Comparison of ENCODE assay signal across 8 cellular contexts in the genomic region with DNA sequence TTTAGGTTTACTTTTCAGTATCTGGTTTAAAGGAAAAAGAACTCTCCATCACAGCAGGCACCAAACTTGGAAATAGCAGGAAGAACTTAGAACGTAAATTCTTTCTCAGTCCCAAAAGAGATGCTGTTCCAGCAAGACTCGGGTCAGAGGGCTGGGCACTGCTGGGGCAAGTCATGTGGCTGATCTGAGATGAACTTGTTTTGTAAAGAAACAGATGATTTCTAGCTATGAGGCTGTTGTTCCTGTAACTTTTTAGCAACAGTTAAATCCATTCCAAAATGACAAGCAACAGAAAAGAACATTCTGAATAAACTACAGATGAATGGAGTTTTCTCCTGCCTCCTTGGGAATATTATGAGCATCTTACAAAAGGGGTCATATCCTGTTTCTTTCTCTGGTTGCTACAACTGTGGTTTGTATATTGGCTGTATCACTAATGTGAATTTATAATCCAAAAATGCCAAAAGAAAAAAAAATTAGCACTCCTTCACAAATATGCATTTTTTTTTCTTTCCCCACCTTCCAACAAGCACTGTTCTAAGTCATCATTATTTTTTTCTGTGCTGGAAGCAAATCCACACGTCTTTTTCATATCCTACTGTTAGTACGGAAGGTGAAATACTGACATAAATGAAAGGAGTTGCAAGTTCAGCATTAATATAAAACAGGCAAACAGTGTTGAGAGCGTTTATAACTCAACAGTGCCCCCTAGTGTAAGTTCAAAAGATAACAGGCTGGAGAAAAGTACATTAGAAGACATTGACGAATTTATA. TPM values are rescaled to one million over a fixed set of nuclear protein-coding genes. Genes with fewer than 3 reads are reported as not detected.
DNase-seq lines count a peak whose midpoint lies in the region; ATAC-seq, FAIRE-seq and TF ChIP-seq lines count a peak whose summit lies in the region.

No MANE protein-coding gene starts in this region.

- H4K20me1 ChIP-seq in mammary epithelial cell (ENCODE audit: insufficient read depth, low read length) (no peaks in the 10 kb centered on the region), keratinocyte (ENCODE audit: control insufficient read depth, extremely low read depth, insufficient read depth, low read length) (no peaks in the 10 kb centered on the region)

- H2AFZ ChIP-seq in mammary epithelial cell (ENCODE audit: low read depth, low read length) (peak overlapping the region; percentile 49), keratinocyte (ENCODE audit: control insufficient read depth, low read length) (peak overlapping the region; percentile 33)

- H3K9me3 ChIP-seq in mammary epithelial cell (replicated peaks; ENCODE audit: insufficient read depth, low read length), result no peaks in the 10 kb centered on the region
- H3K9me3 ChIP-seq in keratinocyte (ENCODE audit: control insufficient read depth, low read depth, low read length), result no peaks in the 10 kb centered on the region

- H3K4me2 ChIP-seq in mammary epithelial cell (ENCODE audit: insufficient read depth, low read depth, low read length) (peak overlapping the region; percentile 41), keratinocyte (ENCODE audit: control insufficient read depth, extremely low read depth, insufficient read depth, low read depth, low read length) (peak overlapping the region; percentile 25)

- DNase-seq in DMS153 treated with DMSO at 0.1 percent for 48 hours (lab: John Stamatoyannopoulos, UW; ENCODE audit: unreplicated experiment) (peak; percentile 64), HFFc6 (peak; percentile 64), NCI-H69 (lab: John Stamatoyannopoulos, UW) (peak; percentile 47), mammary epithelial cell (peak; percentile 39), keratinocyte (ENCODE audit: low read depth, low spot score) (no peak), stromal cell of bone marrow (ENCODE audit: low read depth) (peak; percentile 73), activated T-cell treated with anti-CD3 and anti-CD28 coated beads for 4 hours (no peak)

- H3K27me3 Mint-ChIP-seq in HFFc6 (ENCODE audit: insufficient read depth), result no peaks in the 10 kb centered on the region

- peak overlapping the region; percentile 87 for H3K27ac Mint-ChIP-seq in HFFc6

- H3K4me1 Mint-ChIP-seq in HFFc6 (ENCODE audit: low read depth), result peaks cover 48% of the 10 kb centered on the region

- H3K9ac ChIP-seq in mammary epithelial cell (ENCODE audit: insufficient read depth, low read length), result no peak overlapping the region
- H3K9ac ChIP-seq in keratinocyte (ENCODE audit: control insufficient read depth, extremely low read depth, insufficient read depth, low read length), result no peak overlapping the region

- H3K27ac ChIP-seq in mammary epithelial cell (ENCODE audit: insufficient read depth, low read depth, low read length), result no peak overlapping the region
- H3K27ac ChIP-seq in keratinocyte (ENCODE audit: control insufficient read depth, insufficient read depth, low read length), result no peak overlapping the region

- FAIRE-seq in keratinocyte (lab: Jason Lieb, UNC), result peak; percentile 17

- H3K36me3 ChIP-seq in mammary epithelial cell (ENCODE audit: insufficient read depth, low read length), result no peaks in the 10 kb centered on the region
- no peaks in the 10 kb centered on the region for H3K36me3 ChIP-seq in keratinocyte (ENCODE audit: control insufficient read depth in 2 of 2, extremely low read depth in 1 of 2, insufficient read depth in 2 of 2, low read length in 2 of 2)

- ATAC-seq in GM19328 (IDR thresholded peaks at IDR 0.05; ENCODE audit: unreplicated experiment), result no peak

- no peaks in the 10 kb centered on the region for H3K27me3 ChIP-seq in mammary epithelial cell (ENCODE audit: insufficient read depth, low read length)
- no peaks in the 10 kb centered on the region for H3K27me3 ChIP-seq in keratinocyte (ENCODE audit: control insufficient read depth, extremely low read depth, insufficient read depth, low read length)

- H3K4me3 ChIP-seq in mammary epithelial cell (replicated peaks in 1 of 3; ENCODE audit: insufficient read depth in 1 of 3, low read depth in 2 of 3, low read length in 3 of 3) (no peak overlapping the region), keratinocyte (ENCODE audit: control insufficient read depth in 2 of 3, extremely low read depth in 1 of 3, insufficient read depth in 2 of 3, low read depth in 1 of 3, low read length in 3 of 3) (no peak overlapping the region)

- CTCF ChIA-PET in mammary epithelial cell (lab: Charles Lee; ENCODE audit: low non-redundant PET), result no interaction called here

- H3K36me3 Mint-ChIP-seq in HFFc6 (ENCODE audit: low read depth), result peaks cover 5% of the 10 kb centered on the region

- intact Hi-C loops in mammary epithelial cell (cut with micrococcal nuclease), result loop anchor here (1.0 to 10.0 kb wide), 4 partner anchors 144 to 661 kb away; no protein-coding TSS in a partner anchor

- WGBS in mammary epithelial cell (ENCODE audit: low coverage, missing lambda C conversion rate), result 32% methylated on average over 6 of the region's 6 CpGs

- TF ChIP-seq CTCF in HFFc6 (IDR thresholded peaks at IDR 0.05) (peak; percentile 95), mammary epithelial cell (conservative IDR thresholded peaks at IDR 0.05 in 1 of 2, IDR thresholded peaks at IDR 0.05 in 1 of 2; ENCODE audit: extremely low read depth in 1 of 2, insufficient read depth in 1 of 2, low read depth in 1 of 2, low read length in 2 of 2) (peak; percentile 62 to 68), keratinocyte (optimal IDR thresholded peaks at IDR 0.05 in 1 of 3, IDR thresholded peaks at IDR 0.05 in 1 of 3, conservative IDR thresholded peaks at IDR 0.05 in 1 of 3; ENCODE audit: extremely low read depth in 1 of 3, insufficient read depth in 2 of 3, low read length in 3 of 3) (peak in 2 of 3 experiments; percentile 49 to 55)

- no TSS peak for BruUV-seq in mammary epithelial cell (replicated peaks; lab: Mats Ljungman, UMichigan)

- dilution Hi-C loops in mammary epithelial cell (cut with HindIII; ENCODE audit: low sequenced_read_pairs), result no loop called here
- dilution Hi-C loops in keratinocyte (cut with MboI; ENCODE audit: extremely low pct_ligation_motif_present, low sequenced_read_pairs), result no loop called here

- H3K79me2 ChIP-seq in mammary epithelial cell (ENCODE audit: insufficient read depth, low read length), result no peaks in the 10 kb centered on the region
- no peaks in the 10 kb centered on the region for H3K79me2 ChIP-seq in keratinocyte (ENCODE audit: control insufficient read depth, insufficient read depth, low read length)

- H3K4me1 ChIP-seq in mammary epithelial cell (ENCODE audit: insufficient read depth, low read length) (no peaks in the 10 kb centered on the region), keratinocyte (ENCODE audit: control insufficient read depth, extremely low read depth, insufficient read depth, low read length) (peaks cover 2% of the 10 kb centered on the region)

- peaks cover 5% of the 10 kb centered on the region for H3K9me3 Mint-ChIP-seq in HFFc6

- peak overlapping the region; percentile 72; the same call in 1 of the 2 replicates for H3K4me3 Mint-ChIP-seq in HFFc6

- in situ Hi-C loops in mammary epithelial cell (cut with MboI; ENCODE audit: low sequenced_read_pairs in 2 of 2), result loop anchor here (5.0 to 10.0 kb wide), 2 partner anchors 654 to 662 kb away; no protein-coding TSS in a partner anchor

- H3K9me1 ChIP-seq in keratinocyte (ENCODE audit: control insufficient read depth, extremely low read depth, insufficient read depth, low read length), result no peaks in the 10 kb centered on the region

RNA-seq across cellular contexts. Expression of a gene that starts 31.0 kb away (rescaled TPM):
- not detected for total RNA-seq in HFFc6 (2021; fragmentation: NEBNext Ultra II Directional; extraction: Animal tissue kit (Norgen Biotek cat#: 25700))
- total RNA-seq in mammary epithelial cell, result not detected
- polyA plus RNA-seq in mammary epithelial cell, result not detected
- not detected for polyA minus RNA-seq in mammary epithelial cell
- not detected in 3 replicates for polyA plus RNA-seq in keratinocyte
- not detected for polyA plus RNA-seq in keratinocyte (2011; ENCODE audit: low read depth)
- polyA plus RNA-seq in keratinocyte (2011; cell fraction: cytosol; rRNA removed), result not detected in 2 replicates
- not detected in 2 replicates for polyA plus RNA-seq in keratinocyte (2011; cell fraction: nucleus; rRNA removed)
- polyA plus RNA-seq in keratinocyte (2012; ENCODE audit: low replicate concordance), result not detected in 2 replicates
- not detected in 3 replicates for polyA minus RNA-seq in keratinocyte
- polyA minus RNA-seq in keratinocyte (2011; cell fraction: cytosol; rRNA and poly(A)+ RNA removed), result not detected
- polyA minus RNA-seq in keratinocyte (2011; cell fraction: nucleus; rRNA and poly(A)+ RNA removed), result 1.0 TPM in 1 of 2 replicates, not detected in the other

Comparison
In these comparisons a context has a peak if more than half of its experiments do, and no peak if none do; other contexts are left out.
1. DNase-seq: peak in DMS153 treated with DMSO at 0.1 percent for 48 hours (single experiment), HFFc6 (single experiment), NCI-H69 (single experiment), mammary epithelial cell (single experiment) and stromal cell of bone marrow (single experiment); none in keratinocyte (single experiment) and activated T-cell treated with anti-CD3 and anti-CD28 coated beads for 4 hours (single experiment).
2. Peak in every context shown above with its lines, with median percentiles within 50 percentile points of each other: CTCF ChIP-seq.